ENCODE assay signal across 39 cellular contexts in genomic region chr15:80689297-80689696, GRCh38.
"Had no signal": no experiment of that assay in that cellular context is flagged by ENCODE, and none has a peak within 500 bp of the region (broad histone marks: within the 10 kb centered on the region; RNA-seq: fewer than 3 reads in every experiment).

No MANE protein-coding gene starts in this region.

- H3K4me1 Mint-ChIP-seq: activated naive CD8-positive, alpha-beta T cell treated with anti-CD3 and anti-CD28 coated beads, Interleukin-2, amount 10 ng/mL, durations not matched to agents 7 days and 5 days; activated T-helper 17 cell treated with anti-CD3 and anti-CD28 coated beads, Interleukin-2, amount 50 U/mL, for 72 hours had no signal

- H3K4me3 Mint-ChIP-seq: activated B cell treated with CpG ODN at 0.5 μM for 24 hours; activated CD4-positive, alpha-beta memory T cell treated with anti-CD3 and anti-CD28 coated beads for 36 hours; activated CD4-positive, alpha-beta T cell treated with anti-CD3 and anti-CD28 coated beads, Interleukin-2, amount 10 ng/mL, durations not matched to agents 24 days and 14 days; activated CD8-positive, alpha-beta T cell treated with anti-CD3 and anti-CD28 coated beads for 36 hours; activated naive CD4-positive, alpha-beta T cell treated with anti-CD3 and anti-CD28 coated beads, Interleukin-2, amount 10 ng/mL, durations not matched to agents 7 days and 5 days; activated naive CD4-positive, alpha-beta T cell treated with anti-CD3 and anti-CD28 coated beads, Interleukin-2, amount 50 U/mL, for 24 hours; activated naive CD8-positive, alpha-beta T cell; activated naive CD8-positive, alpha-beta T cell treated with anti-CD3 and anti-CD28 coated beads, Interleukin-2, amount 10 ng/mL, durations not matched to agents 7 days and 5 days; activated naive CD8-positive, alpha-beta T cell treated with anti-CD3 and anti-CD28 coated beads, Interleukin-2, amount 50 U/mL, for 24 hours; activated T-cell treated with anti-CD3 and anti-CD28 coated beads, Interleukin-2, amount 50 U/mL, for 4 hours; activated T-cell treated with anti-CD3 and anti-CD28 coated beads, Interleukin-2, amount 50 U/mL, for 72 hours; activated T-helper 1 cell treated with anti-CD3 and anti-CD28 coated beads, Interleukin-12 subunit alpha, Interleukin-12 subunit beta, Interleukin-2, Interleukin-4 antibody, amounts not matched to agents 30 ng/mL and 10 ng/mL and 1 ng/mL, durations not matched to agents 14 hours and 24 hours and 36 hours; activated T-helper 17 cell treated with anti-CD3 and anti-CD28 coated beads, Interleukin-2, amount 50 U/mL, for 72 hours; brain; central memory CD8-positive, alpha-beta T cell; T-helper 1 cell treated with Interleukin-12 subunit alpha and Interleukin-12 subunit beta and Interleukin-4 antibody, amounts not matched to agents 30 μg/mL and 1 μg/mL, for 36 hours; T-helper 2 cell treated with Interferon-gamma antibody and Interleukin-4, amounts not matched to agents 5 μg/mL and 100 μg/mL, for 36 hours had no signal

- ATAC-seq: activated CD8-positive, alpha-beta T cell treated with anti-CD3 and anti-CD28 coated beads for 36 hours; activated naive CD8-positive, alpha-beta T cell treated with anti-CD3 and anti-CD28 coated beads, Interleukin-2, amount 50 U/mL, for 24 hours; activated T-cell treated with anti-CD3 and anti-CD28 coated beads, Interleukin-2, amount 50 U/mL, for 4 hours; activated T-cell treated with anti-CD3 and anti-CD28 coated beads, Interleukin-2, amount 50 U/mL, for 72 hours; activated T-helper 17 cell treated with anti-CD3 and anti-CD28 coated beads, Interleukin-2, amount 50 U/mL, for 72 hours had no signal

- H3K27ac ChIP-seq: ascending aorta, cardiac muscle cell, VCaP had no signal

- H3K36me3 ChIP-seq: ascending aorta, cardiac muscle cell had no signal

- FAIRE-seq: bronchial epithelial cell, TTC549 had no signal

- H3K36me3 Mint-ChIP-seq: activated CD4-positive, alpha-beta memory T cell treated with anti-CD3 and anti-CD28 coated beads for 36 hours; activated naive CD4-positive, alpha-beta T cell treated with anti-CD3 and anti-CD28 coated beads, Interleukin-2, amount 10 ng/mL, durations not matched to agents 7 days and 5 days; activated naive CD4-positive, alpha-beta T cell treated with anti-CD3 and anti-CD28 coated beads, Interleukin-2, amount 50 U/mL, for 24 hours; activated naive CD8-positive, alpha-beta T cell; activated naive CD8-positive, alpha-beta T cell treated with anti-CD3 and anti-CD28 coated beads, Interleukin-2, amount 10 ng/mL, durations not matched to agents 7 days and 5 days; brain had no signal

- H3K4me1 ChIP-seq: ascending aorta had no signal

- H3K9me3 ChIP-seq: ascending aorta had no signal

- H3K27me3 ChIP-seq: ascending aorta had no signal

- H3K9me3 Mint-ChIP-seq: activated B cell treated with CpG ODN at 0.5 μM for 24 hours; activated naive CD4-positive, alpha-beta T cell treated with anti-CD3 and anti-CD28 coated beads, Interleukin-2, amount 10 ng/mL, durations not matched to agents 7 days and 5 days; activated naive CD4-positive, alpha-beta T cell treated with anti-CD3 and anti-CD28 coated beads, Interleukin-2, amount 50 U/mL, for 24 hours; activated naive CD8-positive, alpha-beta T cell treated with anti-CD3 and anti-CD28 coated beads, Interleukin-2, amount 10 ng/mL, durations not matched to agents 7 days and 5 days; activated T-helper 1 cell treated with anti-CD3 and anti-CD28 coated beads, Interleukin-12 subunit alpha, Interleukin-12 subunit beta, Interleukin-2, Interleukin-4 antibody, amounts not matched to agents 30 ng/mL and 10 ng/mL and 1 ng/mL, durations not matched to agents 14 hours and 24 hours and 36 hours; activated T-helper 17 cell treated with anti-CD3 and anti-CD28 coated beads, Interleukin-2, amount 50 U/mL, for 72 hours; brain; T-helper 1 cell treated with Interleukin-12 subunit alpha and Interleukin-12 subunit beta and Interleukin-4 antibody, amounts not matched to agents 30 μg/mL and 1 μg/mL, for 36 hours; T-helper 2 cell treated with Interferon-gamma antibody and Interleukin-4, amounts not matched to agents 5 μg/mL and 100 μg/mL, for 36 hours had no signal

- DNase-seq: activated B cell treated with CpG ODN at 0.5 μM for 24 hours; activated CD4-positive, alpha-beta memory T cell treated with anti-CD3 and anti-CD28 coated beads for 36 hours; activated CD4-positive, alpha-beta T cell treated with anti-CD3 and anti-CD28 coated beads for 4 hours; activated CD4-positive, alpha-beta T cell treated with anti-CD3 and anti-CD28 coated beads, Interleukin-2, amount 10 ng/mL, durations not matched to agents 24 days and 14 days; activated CD4-positive, alpha-beta T cell treated with anti-CD3 and anti-CD28 coated beads, Interleukin-2, amount 50 U/mL, for 1 hour; activated CD4-positive, alpha-beta T cell treated with anti-CD3 and anti-CD28 coated beads, Interleukin-2, amount 50 U/mL, for 4 hours; activated CD4-positive, CD25-positive, alpha-beta regulatory T cell treated with anti-CD3 and anti-CD28 coated beads, Interleukin-2, amount 50 U/mL, for 72 hours; activated CD8-positive, alpha-beta memory T cell treated with anti-CD3 and anti-CD28 coated beads, Interleukin-2, amount 50 U/mL, for 4 hours; activated CD8-positive, alpha-beta T cell treated with anti-CD3 and anti-CD28 coated beads for 36 hours; activated effector memory CD4-positive, alpha-beta T cell treated with Interleukin-2 at 50 U/mL for 16 hours; activated gamma-delta T cell; activated naive CD4-positive, alpha-beta T cell treated with anti-CD3 and anti-CD28 coated beads, Interleukin-2, amount 10 ng/mL, durations not matched to agents 7 days and 5 days; activated naive CD4-positive, alpha-beta T cell treated with Interleukin-2 at 50 U/mL for 16 hours; activated naive CD8-positive, alpha-beta T cell treated with anti-CD3 and anti-CD28 coated beads, Interleukin-2, amount 10 ng/mL, durations not matched to agents 7 days and 5 days; activated naive CD8-positive, alpha-beta T cell treated with anti-CD3 and anti-CD28 coated beads, Interleukin-2, amount 50 U/mL, for 24 hours; activated T-cell treated with anti-CD3 and anti-CD28 coated beads for 4 hours; activated T-cell treated with anti-CD3 and anti-CD28 coated beads, Interleukin-2, amount 50 U/mL, for 1 hour; activated T-cell treated with anti-CD3 and anti-CD28 coated beads, Interleukin-2, amount 50 U/mL, for 4 hours; activated T-cell treated with anti-CD3 and anti-CD28 coated beads, Interleukin-2, amount 50 U/mL, for 72 hours; amygdala; anterior cingulate cortex; caudate nucleus; cerebellar nuclear complex; T-helper 1 cell; T-helper 2 cell; T-helper 9 cell had no signal

- H3K4me3 ChIP-seq: ascending aorta, cardiac muscle cell had no signal

- H3K27ac Mint-ChIP-seq: activated B cell treated with CpG ODN at 0.5 μM for 24 hours; activated CD4-positive, alpha-beta memory T cell treated with anti-CD3 and anti-CD28 coated beads for 36 hours; activated CD4-positive, alpha-beta T cell treated with anti-CD3 and anti-CD28 coated beads, Interleukin-2, amount 10 ng/mL, durations not matched to agents 24 days and 14 days; activated CD8-positive, alpha-beta T cell treated with anti-CD3 and anti-CD28 coated beads for 36 hours; activated naive CD4-positive, alpha-beta T cell treated with anti-CD3 and anti-CD28 coated beads, Interleukin-2, amount 10 ng/mL, durations not matched to agents 7 days and 5 days; activated naive CD4-positive, alpha-beta T cell treated with anti-CD3 and anti-CD28 coated beads, Interleukin-2, amount 50 U/mL, for 24 hours; activated naive CD8-positive, alpha-beta T cell; activated naive CD8-positive, alpha-beta T cell treated with anti-CD3 and anti-CD28 coated beads, Interleukin-2, amount 10 ng/mL, durations not matched to agents 7 days and 5 days; activated naive CD8-positive, alpha-beta T cell treated with anti-CD3 and anti-CD28 coated beads, Interleukin-2, amount 50 U/mL, for 24 hours; activated T-cell treated with anti-CD3 and anti-CD28 coated beads, Interleukin-2, amount 50 U/mL, for 72 hours; activated T-helper 1 cell treated with anti-CD3 and anti-CD28 coated beads, Interleukin-12 subunit alpha, Interleukin-12 subunit beta, Interleukin-2, Interleukin-4 antibody, amounts not matched to agents 30 ng/mL and 10 ng/mL and 1 ng/mL, durations not matched to agents 14 hours and 24 hours and 36 hours; activated T-helper 17 cell treated with anti-CD3 and anti-CD28 coated beads, Interleukin-2, amount 50 U/mL, for 72 hours; brain; T-helper 1 cell treated with Interleukin-12 subunit alpha and Interleukin-12 subunit beta and Interleukin-4 antibody, amounts not matched to agents 30 μg/mL and 1 μg/mL, for 36 hours; T-helper 2 cell treated with Interferon-gamma antibody and Interleukin-4, amounts not matched to agents 5 μg/mL and 100 μg/mL, for 36 hours had no signal
